28 cellular contexts compared by ENCODE assay signal in the genomic region with DNA sequence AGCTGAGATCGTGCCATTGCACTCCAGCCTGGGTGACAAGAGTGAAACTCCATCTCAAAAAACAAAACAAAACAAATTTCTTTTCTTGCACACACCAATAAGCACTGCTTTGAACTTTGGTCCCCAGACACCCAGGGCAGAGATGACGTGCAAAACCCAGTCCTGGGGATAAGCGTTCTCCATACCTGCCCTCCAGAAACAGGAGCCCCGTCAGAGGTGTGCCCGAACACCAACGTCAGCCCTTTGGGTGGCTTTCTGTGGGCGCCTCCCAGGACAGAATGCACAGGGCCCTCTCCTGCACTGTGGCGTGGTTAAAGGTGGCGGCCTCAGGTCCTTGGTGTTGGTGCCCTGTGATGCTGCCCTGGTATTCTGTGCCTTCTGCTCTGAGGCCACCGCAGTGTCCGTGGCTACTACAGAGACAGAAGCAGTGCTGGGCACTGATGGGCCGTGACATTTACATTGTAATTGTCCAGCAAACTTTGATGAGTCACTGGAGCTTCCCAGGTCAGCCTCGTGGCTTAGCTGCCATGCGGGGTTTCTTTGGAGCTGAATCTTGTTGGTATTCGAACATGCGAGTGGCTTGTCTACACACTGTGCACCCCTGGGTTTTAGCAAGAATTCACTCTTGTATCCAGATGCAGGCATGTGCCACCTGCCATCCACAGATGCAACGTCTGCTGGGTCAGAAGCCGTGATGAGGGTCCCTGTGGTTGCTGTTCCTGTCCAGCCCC. TPM values are rescaled to one million over a fixed set of nuclear protein-coding genes. Genes with fewer than 3 reads are reported as not detected.
"Had no signal": no experiment of that assay in that cellular context is flagged by ENCODE, and none has a peak within 500 bp of the region (broad histone marks: within the 10 kb centered on the region; RNA-seq: fewer than 3 reads in every experiment).

No MANE protein-coding gene starts in this region.

- H3K36me3 Mint-ChIP-seq: activated naive CD8-positive, alpha-beta T cell treated with anti-CD3 and anti-CD28 coated beads for 36 hours had no signal

- H3K4me3 Mint-ChIP-seq: activated CD4-positive, alpha-beta T cell treated with anti-CD3 and anti-CD28 coated beads, Interleukin-2, amount 10 ng/mL, durations not matched to agents 24 days and 14 days; activated CD8-positive, alpha-beta T cell treated with anti-CD3 and anti-CD28 coated beads for 36 hours; activated naive CD8-positive, alpha-beta T cell treated with anti-CD3 and anti-CD28 coated beads for 36 hours; activated T-cell treated with anti-CD3 and anti-CD28 coated beads, Interleukin-2, amount 50 U/mL, for 72 hours; brain; effector memory CD8-positive, alpha-beta T cell; nephron; T-helper 17 cell had no signal

- H3K4me1 Mint-ChIP-seq: activated CD4-positive, alpha-beta T cell treated with anti-CD3 and anti-CD28 coated beads, Interleukin-2, amount 10 ng/mL, durations not matched to agents 24 days and 14 days; activated naive CD8-positive, alpha-beta T cell treated with anti-CD3 and anti-CD28 coated beads for 36 hours; brain; nephron; T-helper 17 cell had no signal

- DNase-seq: activated CD4-positive, alpha-beta T cell treated with anti-CD3 and anti-CD28 coated beads, Interleukin-2, amount 10 ng/mL, durations not matched to agents 24 days and 14 days; activated CD4-positive, CD25-positive, alpha-beta regulatory T cell treated with anti-CD3 and anti-CD28 coated beads, Interleukin-2, amount 50 U/mL, for 72 hours; activated CD8-positive, alpha-beta T cell treated with anti-CD3 and anti-CD28 coated beads for 36 hours; activated naive CD4-positive, alpha-beta T cell; activated naive CD8-positive, alpha-beta T cell treated with anti-CD3 and anti-CD28 coated beads for 36 hours; activated T-cell treated with anti-CD3 and anti-CD28 coated beads, Interleukin-2, amount 50 U/mL, for 72 hours; adrenal gland; cortex of kidney; effector memory CD8-positive, alpha-beta T cell; erythroblast; gastrocnemius medialis; islet precursor cell; stimulated activated CD4-positive, alpha-beta T cell treated with anti-CD3 and anti-CD28 coated beads, Interleukin-2, amount 100 ng/mL, for 48 hours; stimulated activated naive CD8-positive, alpha-beta T cell treated with anti-CD3 and anti-CD28 coated beads, Interleukin-15, Interleukin-2, amounts not matched to agents 100 U/mL and 50 U/mL, for 24 hours; T-helper 17 cell; T1000; testis; transverse colon had no signal

- H3K9me3 Mint-ChIP-seq: activated CD4-positive, alpha-beta T cell treated with anti-CD3 and anti-CD28 coated beads, Interleukin-2, amount 10 ng/mL, durations not matched to agents 24 days and 14 days; activated CD8-positive, alpha-beta T cell treated with anti-CD3 and anti-CD28 coated beads for 36 hours; activated naive CD8-positive, alpha-beta T cell treated with anti-CD3 and anti-CD28 coated beads for 36 hours; activated T-cell treated with anti-CD3 and anti-CD28 coated beads, Interleukin-2, amount 50 U/mL, for 72 hours; brain; effector memory CD8-positive, alpha-beta T cell; nephron had no signal

- H3K27me3 Mint-ChIP-seq: activated CD4-positive, alpha-beta T cell treated with anti-CD3 and anti-CD28 coated beads, Interleukin-2, amount 10 ng/mL, durations not matched to agents 24 days and 14 days; progenitor cell of endocrine pancreas had no signal

- ATAC-seq: activated CD8-positive, alpha-beta T cell treated with anti-CD3 and anti-CD28 coated beads for 36 hours; activated T-cell treated with anti-CD3 and anti-CD28 coated beads, Interleukin-2, amount 50 U/mL, for 72 hours; effector memory CD8-positive, alpha-beta T cell; gastrocnemius medialis; stimulated activated naive CD8-positive, alpha-beta T cell treated with anti-CD3 and anti-CD28 coated beads, Interleukin-15, Interleukin-2, amounts not matched to agents 100 U/mL and 50 U/mL, for 24 hours; T-helper 17 cell had no signal

RNA-seq across cellular contexts. Expression of gene LCN1, which starts 31.9 kb away (rescaled TPM):
- total RNA-seq: activated CD4-positive, alpha-beta T cell treated with anti-CD3 and anti-CD28 coated beads, Interleukin-2, amount 10 ng/mL, durations not matched to agents 24 days and 14 days; activated CD8-positive, alpha-beta T cell treated with anti-CD3 and anti-CD28 coated beads for 36 hours; activated naive CD8-positive, alpha-beta T cell treated with anti-CD3 and anti-CD28 coated beads for 36 hours; activated T-cell treated with anti-CD3 and anti-CD28 coated beads, Interleukin-2, amount 50 U/mL, for 72 hours; adrenal gland; ascending aorta; cardiac muscle cell; cerebellum; gastrocnemius medialis; hepatocyte; lung; mucosa of gallbladder; progenitor cell of endocrine pancreas; T-helper 17 cell; testis; transverse colon; urinary bladder had no signal

RNA-seq across cellular contexts. Expression of gene OBP2A, which starts 56.6 kb away (rescaled TPM):
- total RNA-seq: activated CD4-positive, alpha-beta T cell treated with anti-CD3 and anti-CD28 coated beads, Interleukin-2, amount 10 ng/mL, durations not matched to agents 24 days and 14 days; activated CD8-positive, alpha-beta T cell treated with anti-CD3 and anti-CD28 coated beads for 36 hours; activated naive CD8-positive, alpha-beta T cell treated with anti-CD3 and anti-CD28 coated beads for 36 hours; activated T-cell treated with anti-CD3 and anti-CD28 coated beads, Interleukin-2, amount 50 U/mL, for 72 hours; adrenal gland; ascending aorta; cardiac muscle cell; cerebellum; gastrocnemius medialis; hepatocyte; lung; mucosa of gallbladder; progenitor cell of endocrine pancreas; T-helper 17 cell; transverse colon; urinary bladder had no signal
